In the genomic region with DNA sequence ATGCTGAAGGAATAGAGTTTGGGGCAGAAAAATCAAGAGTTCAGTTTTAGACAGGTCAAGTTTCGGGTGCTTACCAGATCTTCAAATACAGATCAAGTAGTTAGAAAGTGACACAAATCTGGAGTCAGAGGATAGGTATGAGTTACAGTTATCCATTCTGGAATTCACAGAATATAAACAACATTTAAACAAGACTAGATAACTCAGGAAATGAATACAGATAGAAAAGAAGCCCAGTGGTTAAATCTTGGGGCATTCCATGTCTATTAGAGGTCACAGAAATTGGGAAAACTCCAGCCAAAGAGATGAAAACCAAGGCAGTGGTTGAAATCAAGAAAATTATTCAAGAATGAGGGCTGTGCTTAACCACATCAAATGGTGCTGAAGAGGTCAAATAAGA, we compare ENCODE assay signal across 26 cellular contexts.
A peak's percentile ranks its signal among the peaks of the same experiment; 100 is the strongest.
DNase-seq lines count a peak whose midpoint lies in the region; ATAC-seq and TF ChIP-seq lines count a peak whose summit lies in the region.
"Had no signal": no experiment of that assay in that cellular context is flagged by ENCODE, and none has a peak within 500 bp of the region (broad histone marks: within the 10 kb centered on the region; RNA-seq: fewer than 3 reads in every experiment).

No MANE protein-coding gene starts in this region.

- intact Hi-C loops in tibial artery (cut with DNase I; ENCODE audit: low total_unique reads), result no loop called here
- intact Hi-C loops in activated CD4-positive, alpha-beta T cell treated with anti-CD3 and anti-CD28 coated beads, Interleukin-2, amount 10 ng/mL, durations not matched to agents 24 days and 14 days (cut with micrococcal nuclease), result no loop called here

- CTCF ChIA-PET in WTC11 (lab: Charles Lee), result no interaction called here

- H3K27ac Mint-ChIP-seq in WTC11, result 0 out of 2 replicates have a peak overlapping the region, but pooled peaks have one; percentile 8
- H3K27ac Mint-ChIP-seq in activated CD4-positive, alpha-beta T cell treated with anti-CD3 and anti-CD28 coated beads, Interleukin-2, amount 10 ng/mL, durations not matched to agents 24 days and 14 days, result no peak overlapping the region
- H3K27ac Mint-ChIP-seq: activated naive CD8-positive, alpha-beta T cell treated with anti-CD3 and anti-CD28 coated beads, Interleukin-2, amount 10 ng/mL, durations not matched to agents 7 days and 5 days; CD4-positive, CD25-positive, alpha-beta regulatory T cell; mesothelial cell of epicardium; nephron; T-helper 1 cell treated with Interleukin-12 subunit alpha and Interleukin-12 subunit beta and Interleukin-4 antibody, amounts not matched to agents 30 μg/mL and 1 μg/mL, for 36 hours had no signal

- no peaks in the 10 kb centered on the region for H3K4me1 Mint-ChIP-seq in WTC11
- peaks cover 3% of the 10 kb centered on the region for H3K4me1 Mint-ChIP-seq in activated CD4-positive, alpha-beta T cell treated with anti-CD3 and anti-CD28 coated beads, Interleukin-2, amount 10 ng/mL, durations not matched to agents 24 days and 14 days
- H3K4me1 Mint-ChIP-seq: mesothelial cell of epicardium, nephron had no signal

- H3K36me3 Mint-ChIP-seq in WTC11, result peaks cover 21% of the 10 kb centered on the region
- H3K36me3 Mint-ChIP-seq in activated CD4-positive, alpha-beta T cell treated with anti-CD3 and anti-CD28 coated beads, Interleukin-2, amount 10 ng/mL, durations not matched to agents 24 days and 14 days (ENCODE audit: low read depth), result peaks cover 12% of the 10 kb centered on the region

- H3K4me3 Mint-ChIP-seq in WTC11, result no peak overlapping the region
- H3K4me3 Mint-ChIP-seq in activated CD4-positive, alpha-beta T cell treated with anti-CD3 and anti-CD28 coated beads, Interleukin-2, amount 10 ng/mL, durations not matched to agents 24 days and 14 days, result no peak overlapping the region
- H3K4me3 Mint-ChIP-seq: activated naive CD8-positive, alpha-beta T cell treated with anti-CD3 and anti-CD28 coated beads, Interleukin-2, amount 10 ng/mL, durations not matched to agents 7 days and 5 days; brain; CD4-positive, CD25-positive, alpha-beta regulatory T cell; mesothelial cell of epicardium; nephron; T-helper 1 cell treated with Interleukin-12 subunit alpha and Interleukin-12 subunit beta and Interleukin-4 antibody, amounts not matched to agents 30 μg/mL and 1 μg/mL, for 36 hours had no signal

- POLR2A ChIA-PET in WTC11 (lab: Charles Lee), result no interaction called here

- H3K27ac ChIP-seq in tibial artery, result no peak overlapping the region
- H3K27ac ChIP-seq: A549, parathyroid adenoma had no signal

- no peaks in the 10 kb centered on the region for H3K27me3 ChIP-seq in tibial artery

- H3K4me1 ChIP-seq in tibial artery, result no peaks in the 10 kb centered on the region
- H3K4me1 ChIP-seq: A549, parathyroid adenoma had no signal

- no peaks in the 10 kb centered on the region for H3K9me3 Mint-ChIP-seq in WTC11
- H3K9me3 Mint-ChIP-seq in activated CD4-positive, alpha-beta T cell treated with anti-CD3 and anti-CD28 coated beads, Interleukin-2, amount 10 ng/mL, durations not matched to agents 24 days and 14 days, result no peaks in the 10 kb centered on the region
- H3K9me3 Mint-ChIP-seq: activated naive CD8-positive, alpha-beta T cell treated with anti-CD3 and anti-CD28 coated beads, Interleukin-2, amount 10 ng/mL, durations not matched to agents 7 days and 5 days; brain; CD4-positive, CD25-positive, alpha-beta regulatory T cell; mesothelial cell of epicardium; nephron; T-helper 1 cell treated with Interleukin-12 subunit alpha and Interleukin-12 subunit beta and Interleukin-4 antibody, amounts not matched to agents 30 μg/mL and 1 μg/mL, for 36 hours had no signal

- peaks cover 13 to 37% (median 19%) of the 10 kb centered on the region in 3 donors for H3K36me3 ChIP-seq in tibial artery

- no peaks in the 10 kb centered on the region for H3K27me3 Mint-ChIP-seq in WTC11 (ENCODE audit: low read depth)
- no peaks in the 10 kb centered on the region for H3K27me3 Mint-ChIP-seq in activated CD4-positive, alpha-beta T cell treated with anti-CD3 and anti-CD28 coated beads, Interleukin-2, amount 10 ng/mL, durations not matched to agents 24 days and 14 days
- H3K27me3 Mint-ChIP-seq: activated naive CD8-positive, alpha-beta T cell treated with anti-CD3 and anti-CD28 coated beads, Interleukin-2, amount 10 ng/mL, durations not matched to agents 7 days and 5 days; brain; CD4-positive, CD25-positive, alpha-beta regulatory T cell had no signal

- no peak for TF ChIP-seq CTCF in WTC11 (IDR thresholded peaks at IDR 0.05)
- no peak for TF ChIP-seq CTCF in foreskin fibroblast (IDR thresholded peaks at IDR 0.05; ENCODE audit: low read depth, low read length)
- TF ChIP-seq CTCF in tibial artery (IDR thresholded peaks at IDR 0.05), result no peak

- H3K4me3 ChIP-seq in foreskin fibroblast (ENCODE audit: low read depth in 1 of 2, low read length in 2 of 2) (no peak overlapping the region), tibial artery (no peak overlapping the region)
- H3K4me3 ChIP-seq: A549 had no signal

- ATAC-seq in WTC11, result no peak
- ATAC-seq: A549, sciatic nerve had no signal

- no peaks in the 10 kb centered on the region for H3K9me3 ChIP-seq in tibial artery
- H3K9me3 ChIP-seq: A549 had no signal

- peak; percentile 63 for DNase-seq in AG08395 (ENCODE audit: low spot score)
- peak; percentile 84 for DNase-seq in HCEC 1CT
- no peak for DNase-seq in WTC11 (ENCODE audit: low spot score)
- peak; percentile 21 to 42 for DNase-seq in foreskin fibroblast
- DNase-seq in activated CD4-positive, CD25-positive, alpha-beta regulatory T cell (lab: John Stamatoyannopoulos, UW), result no peak
- no peak for DNase-seq in NCI-H526 (lab: John Stamatoyannopoulos, UW)
- DNase-seq in tibial artery, result no peak
- DNase-seq in activated CD4-positive, alpha-beta T cell treated with anti-CD3 and anti-CD28 coated beads, Interleukin-2, amount 10 ng/mL, durations not matched to agents 24 days and 14 days, result no peak
- DNase-seq: activated CD4-positive, alpha-beta T cell treated with anti-CD3 and anti-CD28 coated beads, Interleukin-2, amount 50 U/mL, for 1 hour; activated naive CD8-positive, alpha-beta T cell treated with anti-CD3 and anti-CD28 coated beads, Interleukin-2, amount 10 ng/mL, durations not matched to agents 7 days and 5 days; CD4-positive, CD25-positive, alpha-beta regulatory T cell; effector CD8-positive, alpha-beta T cell; erythroblast; GF-D8; head of caudate nucleus; NCI-H1092 treated with DMSO at 0.1 percent for 48 hours; NCI-H2081 treated with DMSO at 0.1 percent for 48 hours; NCI-H510A; NK-92 treated with Interleukin-12 subunit alpha and Interleukin-12 subunit beta, amount 100 ng/mL, for 24 hours had no signal

TF ChIP-seq in WTC11, 78 proteins besides CTCF, POLR2A, EP300 and RAD21 (continues in another document):
- TF ChIP-seq ZNF219 (CRISPR knock-in tag; IDR thresholded peaks at IDR 0.05; ENCODE audit: borderline replicate concordance), result no peak
- TF ChIP-seq ZNF512 (CRISPR knock-in tag; IDR thresholded peaks at IDR 0.05; ENCODE audit: borderline replicate concordance), result no peak
- TF ChIP-seq ZNF425 (CRISPR knock-in tag; conservative IDR thresholded peaks at IDR 0.05), result no peak
- TF ChIP-seq GTF2I (CRISPR knock-in tag; conservative IDR thresholded peaks at IDR 0.05), result no peak
- no peak for TF ChIP-seq SMAD3 (CRISPR knock-in tag; IDR thresholded peaks at IDR 0.05; ENCODE audit: borderline replicate concordance)
- TF ChIP-seq E2F5 (CRISPR knock-in tag; IDR thresholded peaks at IDR 0.05), result no peak

Comparison
In these comparisons a context has a peak if more than half of its experiments do, and no peak if none do; other contexts are left out.
1. DNase-seq: peak in AG08395 (single experiment), HCEC 1CT (single experiment) and foreskin fibroblast (2 of 2); none in WTC11 (single experiment), activated CD4-positive, CD25-positive, alpha-beta regulatory T cell (0 of 4), NCI-H526 (0 of 2), tibial artery (0 of 2) and activated CD4-positive, alpha-beta T cell treated with anti-CD3 and anti-CD28 coated beads, Interleukin-2, amount 10 ng/mL, durations not matched to agents 24 days and 14 days (single experiment).